ENCODE assay signal across 8 cellular contexts in the genomic region with DNA sequence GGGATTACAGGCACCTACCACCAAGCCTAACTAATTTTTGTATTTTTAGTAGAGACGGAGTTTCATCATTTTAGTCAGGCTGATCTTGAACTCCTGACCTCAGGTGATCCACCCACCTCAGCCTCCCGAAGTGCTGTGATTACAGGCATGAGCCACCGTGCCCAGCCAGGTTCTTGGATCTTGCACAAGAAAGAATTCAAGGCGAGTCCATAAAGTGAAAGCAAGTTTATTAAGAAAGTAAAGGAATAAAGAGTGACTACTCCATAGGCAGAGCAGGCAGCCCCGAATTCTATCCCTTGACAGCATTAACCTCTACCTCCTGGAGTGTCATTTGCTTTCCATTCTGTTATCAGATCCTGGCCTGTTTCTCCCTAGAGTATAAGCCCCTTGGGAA. TPM values are rescaled to one million over a fixed set of nuclear protein-coding genes. Genes with fewer than 3 reads are reported as not detected.
DNase-seq lines count a peak whose midpoint lies in the region; ATAC-seq, FAIRE-seq and TF ChIP-seq lines count a peak whose summit lies in the region.
"Not testable (repeated sequence)": the region's sequence is repeated elsewhere in the genome, so short reads cannot be mapped to it uniquely, and the experiment has no call there.
"Had no signal": no experiment of that assay in that cellular context is flagged by ENCODE, and none has a peak within 500 bp of the region (broad histone marks: within the 10 kb centered on the region; RNA-seq: fewer than 3 reads in every experiment).

No MANE protein-coding gene starts in this region.

- not testable (repeated sequence) for H3K36me3 ChIP-seq in HCT116 (ENCODE audit: control insufficient read depth in 1 of 2, insufficient read depth in 2 of 2, low read length in 2 of 2); PC-9 (ENCODE audit: low read depth); K562 (ENCODE audit: control insufficient read depth, insufficient read depth, low read length); hepatocyte (replicated peaks; ENCODE audit: insufficient read depth, low read depth); mucosa of rectum (ENCODE audit: control insufficient read depth in 2 of 2, insufficient read depth in 2 of 2, low read length in 2 of 2); smooth muscle cell (ENCODE audit: low read depth)

- not testable (repeated sequence) for H3K9me3 ChIP-seq in HCT116 (ENCODE audit: control insufficient read depth in 1 of 2, insufficient read depth in 1 of 2, low read depth in 1 of 2, low read length in 2 of 2); PC-9 (ENCODE audit: insufficient read depth, low read depth); K562 (replicated peaks; ENCODE audit: control insufficient read depth, insufficient read depth, low read depth, low read length); hepatocyte (ENCODE audit: low read depth); mucosa of rectum (ENCODE audit: control insufficient read depth in 2 of 2, low read length in 2 of 2); smooth muscle cell (replicated peaks; ENCODE audit: low read depth)

- not testable (repeated sequence) for FAIRE-seq in K562 (lab: Jason Lieb, UNC)

- not testable (repeated sequence) for H3K9ac ChIP-seq in HCT116 (ENCODE audit: low read length); K562 (ENCODE audit: insufficient read depth in 1 of 2, low read depth in 2 of 2, low read length in 2 of 2); smooth muscle cell (ENCODE audit: low read depth)
- H3K9ac ChIP-seq in mucosa of rectum (ENCODE audit: low read depth in 1 of 2, low read length in 2 of 2), result peak overlapping the region in 1 of 2 donors; percentile 20

- not testable (repeated sequence) for H3K27ac ChIP-seq in HCT116 (ENCODE audit: low read depth, low read length); smooth muscle cell (ENCODE audit: low read depth)
- H3K27ac ChIP-seq in PC-9 (peak overlapping the region; percentile 28), K562 (ENCODE audit: extremely low read depth, low read depth, low read length) (peak overlapping the region; percentile 40; the same call in 1 of the 3 replicates), epithelial cell of prostate (peak overlapping the region; percentile 62), hepatocyte (peak overlapping the region; percentile 61), mucosa of rectum (ENCODE audit: low read depth in 2 of 2, low read length in 2 of 2) (peak overlapping the region; percentile 78 to 84)

- CTCF ChIA-PET in HCT116 (lab: Charles Lee); K562 (lab: Yijun Ruan, JAX; ENCODE audit: low intra/inter-chr PET ratio): not testable (repeated sequence)
- CTCF ChIA-PET in PC-9 (lab: Charles Lee), result interaction anchor here (1.1 kb wide), 1 partner anchor 137 kb away, joined by 3 read pairs; no protein-coding TSS in a partner anchor

- H3K4me2 ChIP-seq in HCT116 (ENCODE audit: low read length) (peak overlapping the region; percentile 21; the same call in 1 of the 2 replicates), PC-9 (peak overlapping the region; percentile 55), K562 (ENCODE audit: insufficient read depth, low read length) (peak overlapping the region; percentile 69), hepatocyte (peak overlapping the region; percentile 16), smooth muscle cell (peak overlapping the region; percentile 45)

- not testable (repeated sequence) for TF ChIP-seq RAD21 in HCT116 (IDR thresholded peaks at IDR 0.05; ENCODE audit: low read depth); K562 (CRISPR knock-in tag; conservative IDR thresholded peaks at IDR 0.05 in 1 of 2, IDR thresholded peaks at IDR 0.05 in 1 of 2)

- not testable (repeated sequence) for DNase-seq in HCT116 (ENCODE audit: low read depth, low spot score); epithelial cell of prostate (ENCODE audit: low read depth, low spot score); hepatocyte (ENCODE audit: low spot score); smooth muscle cell (lab: John Stamatoyannopoulos, UW; ENCODE audit: unreplicated experiment)
- DNase-seq in PC-9 (peak in 1 of 2 experiments; percentile 48), K562 (ENCODE audit: extremely low read depth in 1 of 4, low spot score in 3 of 4) (peak in 1 of 4 experiments; percentile 33)

- H3K4me1 ChIP-seq in HCT116 (ENCODE audit: control insufficient read depth in 1 of 2, insufficient read depth in 2 of 2, low read length in 2 of 2) (peaks cover 0 to 18% of the 10 kb centered on the region in 2 experiments; a peak in 2 of 4 replicates), PC-9 (replicated peaks; ENCODE audit: insufficient read depth) (peaks cover 29% of the 10 kb centered on the region), K562 (replicated peaks in 1 of 2; ENCODE audit: control insufficient read depth in 2 of 2, insufficient read depth in 2 of 2, low read length in 2 of 2) (peaks cover 16 to 29% of the 10 kb centered on the region in 2 experiments), mucosa of rectum (ENCODE audit: control insufficient read depth in 2 of 2, insufficient read depth in 2 of 2, low read length in 2 of 2) (peaks cover 12 to 25% of the 10 kb centered on the region in 2 donors), smooth muscle cell (ENCODE audit: low read depth) (peaks cover 11% of the 10 kb centered on the region)
- H3K4me1 ChIP-seq in hepatocyte (ENCODE audit: insufficient read depth), result not testable (repeated sequence)

- 14% methylated on average over 5 of the region's 5 CpGs for whole genome bisulfite sequencing in K562 (ENCODE audit: insufficient coverage, low coverage, missing lambda C conversion rate)
- WGBS in hepatocyte (ENCODE audit: low lambda C conversion rate, missing lambda C conversion rate), result 80% methylated on average over 5 of the region's 5 CpGs
- 92% methylated on average over 5 of the region's 5 CpGs for WGBS in smooth muscle cell (ENCODE audit: low lambda C conversion rate)

- intact Hi-C loops in HCT116 (cut with micrococcal nuclease); PC-9 (cut with micrococcal nuclease; ENCODE audit: unreplicated experiment); K562 (cut with micrococcal nuclease): not testable (repeated sequence)

- not testable (repeated sequence) for H3K79me2 ChIP-seq in HCT116 (ENCODE audit: insufficient read depth, low read length); PC-9 (ENCODE audit: low read depth); K562 (ENCODE audit: control insufficient read depth, insufficient read depth, low read length); hepatocyte; smooth muscle cell (ENCODE audit: low read depth)

- in situ Hi-C loops in K562 (cut with MboI), result not testable (repeated sequence)

- not testable (repeated sequence) for BruUV-seq in HCT116 (replicated peaks; lab: Mats Ljungman, UMichigan); PC-9 (replicated peaks; lab: Mats Ljungman, UMichigan); K562 (replicated peaks; lab: Mats Ljungman, UMichigan)

- not testable (repeated sequence) for H3K4me3 ChIP-seq in HCT116 (replicated peaks in 1 of 2; ENCODE audit: low read depth in 1 of 2, low read length in 2 of 2); PC-9; K562; hepatocyte; smooth muscle cell
- peak overlapping the region; percentile 40 to 49 for H3K4me3 ChIP-seq in mucosa of rectum (ENCODE audit: low read length in 2 of 2)

- not testable (repeated sequence) for H3K9me1 ChIP-seq in K562 (ENCODE audit: control insufficient read depth, insufficient read depth, low read length)

- POLR2A ChIA-PET in HCT116 (lab: Charles Lee); PC-9 (lab: Charles Lee; ENCODE audit: unreplicated experiment): not testable (repeated sequence)
- POLR2A ChIA-PET in K562 (lab: Yijun Ruan, JAX), result interaction anchor here (0.6 kb wide), 1 partner anchor 148 kb away, joined by 3 read pairs; no protein-coding TSS in a partner anchor

- H3K9me2 ChIP-seq in HCT116 (ENCODE audit: insufficient read depth); PC-9 (ENCODE audit: insufficient read depth); hepatocyte (replicated peaks; ENCODE audit: insufficient read depth): not testable (repeated sequence)

- RAD21 ChIA-PET in HCT116 (lab: Charles Lee; ENCODE audit: low non-redundant PET in 1 of 2, low total read pairs in 2 of 2, uncharacterized antibody in 2 of 2, unreplicated experiment in 2 of 2), result not testable (repeated sequence)

- ATAC-seq in HCT116, result not testable (repeated sequence)
- ATAC-seq in K562, result peak; percentile 26

- H3F3A ChIP-seq in PC-9 (ENCODE audit: insufficient read depth, low read depth), result peaks cover 13% of the 10 kb centered on the region
- H3F3A ChIP-seq in smooth muscle cell (ENCODE audit: low read depth), result not testable (repeated sequence)

- H3K27me3 ChIP-seq in HCT116 (ENCODE audit: insufficient read depth, low read length); PC-9 (ENCODE audit: insufficient read depth, low read depth); hepatocyte; mucosa of rectum (ENCODE audit: control insufficient read depth in 2 of 2, insufficient read depth in 2 of 2, low read length in 2 of 2); smooth muscle cell (ENCODE audit: low read depth): not testable (repeated sequence)
- peaks cover 3 to 12% of the 10 kb centered on the region in 2 experiments; a peak in 4 of 5 replicates for H3K27me3 ChIP-seq in K562 (ENCODE audit: control insufficient read depth in 2 of 2, insufficient read depth in 2 of 2, low read length in 2 of 2)

- not testable (repeated sequence) for H2AFZ ChIP-seq in HCT116 (ENCODE audit: low read depth, low read length, poor library complexity, severe bottlenecking); PC-9; hepatocyte; smooth muscle cell (ENCODE audit: low read depth)
- H2AFZ ChIP-seq in K562 (ENCODE audit: low read depth, low read length), result peak overlapping the region; percentile 66

- not testable (repeated sequence) for H4K20me1 ChIP-seq in HCT116 (ENCODE audit: insufficient read depth); PC-9 (ENCODE audit: insufficient read depth); K562 (replicated peaks; ENCODE audit: control insufficient read depth, insufficient read depth, low read length); hepatocyte (ENCODE audit: insufficient read depth, poor library complexity, severe bottlenecking); smooth muscle cell (ENCODE audit: low read depth)

- not testable (repeated sequence) for TF ChIP-seq EP300 in K562 (IDR thresholded peaks at IDR 0.05; ENCODE audit: low read length)

- TF ChIP-seq CTCF in HCT116 (IDR thresholded peaks at IDR 0.05 in 2 of 3, conservative IDR thresholded peaks at IDR 0.05 in 1 of 3; ENCODE audit: borderline replicate concordance in 1 of 3, insufficient read depth in 1 of 3, low read depth in 2 of 3, low read length in 2 of 3); PC-9 (conservative IDR thresholded peaks at IDR 0.05); K562 (IDR thresholded peaks at IDR 0.05 in 2 of 3, conservative IDR thresholded peaks at IDR 0.05 in 1 of 3; ENCODE audit: insufficient read depth in 2 of 3, low read depth in 1 of 3, low read length in 3 of 3); hepatocyte (IDR thresholded peaks at IDR 0.05; ENCODE audit: poor library complexity); smooth muscle cell (IDR thresholded peaks at IDR 0.05; ENCODE audit: borderline replicate concordance, insufficient read depth, poor library complexity, severe bottlenecking): not testable (repeated sequence)

- TF ChIP-seq POLR2A in HCT116 (IDR thresholded peaks at IDR 0.05; ENCODE audit: borderline replicate concordance, extremely low read depth, insufficient read depth, insufficient read length); K562 (conservative IDR thresholded peaks at IDR 0.05): not testable (repeated sequence)

RNA-seq across cellular contexts. Expression of gene CHST3, which starts 44.1 kb away (rescaled TPM):
- 10.6 TPM for total RNA-seq in HCT116 (2021; ENCODE audit: unreplicated experiment)
- 7.3 and 7.8 TPM in 2 replicates for polyA plus RNA-seq in HCT116 (2012)
- 21.3 and 23.3 TPM in 2 replicates for total RNA-seq in PC-9 (2021)
- 0.11 and 0.12 TPM in 2 replicates for total RNA-seq in K562 (2011; cell fraction: chromatin; rRNA removed; ENCODE audit: low replicate concordance)
- total RNA-seq in K562 (2011; cell fraction: nucleolus; rRNA removed), result 0.13 and 0.17 TPM in 2 replicates
- total RNA-seq in K562 (2011; cell fraction: nucleoplasm; rRNA removed), result 0.15 TPM in 2 replicates
- total RNA-seq in K562 (2014; rRNA removed), result 0.23 and 0.33 TPM in 2 replicates
- total RNA-seq in K562 (2014; rRNA removed; fragmentation: Illumina TruSeq; extraction: Trizol), result 0.13 and 0.15 TPM in 2 replicates
- total RNA-seq in K562 (2015; rRNA removed; fragmentation: Illumina TruSeq; extraction: Trizol), result 1.3 TPM in 2 replicates
- total RNA-seq in K562 (2021), result 0.38 and 0.42 TPM in 2 replicates
- polyA plus RNA-seq in K562 (2011; rRNA removed), result 0.06 and 0.18 TPM in 2 replicates
- 0.01 and 0.13 TPM in 2 replicates for polyA plus RNA-seq in K562 (2011; cell fraction: cytosol; rRNA removed)
- polyA plus RNA-seq in K562 (2011; cell fraction: nucleus; rRNA removed), result 0.04 and 0.20 TPM in 2 replicates
- 0.43 and 0.76 TPM in 2 replicates for polyA plus RNA-seq in K562 (2012)
- 0.17 and 0.18 TPM in 2 replicates for polyA plus RNA-seq in K562 (2014; fragmentation: Illumina TruSeq; extraction: Trizol)
- polyA plus RNA-seq in K562 (2014; fragmentation: Nextera tagmentation; extraction: Ambion mirVana), result under 1 TPM; 0.01 to 0.04 TPM
- polyA plus RNA-seq in K562 (2014; rRNA removed), result 0.07 and 0.34 TPM in 2 replicates
- 0.04 and 0.51 TPM in 2 replicates for polyA minus RNA-seq in K562 (2011; rRNA and poly(A)+ RNA removed)
- polyA minus RNA-seq in K562 (2011; cell fraction: cytosol; rRNA and poly(A)+ RNA removed), result 0.10 and 0.55 TPM in 2 replicates
- polyA minus RNA-seq in K562 (2011; cell fraction: nucleus; rRNA and poly(A)+ RNA removed), result 0.13 and 0.78 TPM in 2 replicates
- 13.0 and 14.1 TPM in 2 replicates for total RNA-seq in hepatocyte
- 6.1 and 6.8 TPM in 2 replicates for polyA plus RNA-seq in hepatocyte
- total RNA-seq in smooth muscle cell, result 10.6 and 13.6 TPM in 2 replicates
- polyA plus RNA-seq in smooth muscle cell, result 7.0 and 8.5 TPM in 2 replicates
- total RNA-seq: B cell had no signal

Comparison
In these comparisons a context has a peak if more than half of its experiments do, and no peak if none do; other contexts are left out.
1. H3K4me2 ChIP-seq: peak in every context shown above with its lines; median percentile 69 in K562; 55 in PC-9; 45 in smooth muscle cell; 21 in HCT116; 16 in hepatocyte.